Comparison of ENCODE assay signal across 25 cellular contexts in the genomic region with DNA sequence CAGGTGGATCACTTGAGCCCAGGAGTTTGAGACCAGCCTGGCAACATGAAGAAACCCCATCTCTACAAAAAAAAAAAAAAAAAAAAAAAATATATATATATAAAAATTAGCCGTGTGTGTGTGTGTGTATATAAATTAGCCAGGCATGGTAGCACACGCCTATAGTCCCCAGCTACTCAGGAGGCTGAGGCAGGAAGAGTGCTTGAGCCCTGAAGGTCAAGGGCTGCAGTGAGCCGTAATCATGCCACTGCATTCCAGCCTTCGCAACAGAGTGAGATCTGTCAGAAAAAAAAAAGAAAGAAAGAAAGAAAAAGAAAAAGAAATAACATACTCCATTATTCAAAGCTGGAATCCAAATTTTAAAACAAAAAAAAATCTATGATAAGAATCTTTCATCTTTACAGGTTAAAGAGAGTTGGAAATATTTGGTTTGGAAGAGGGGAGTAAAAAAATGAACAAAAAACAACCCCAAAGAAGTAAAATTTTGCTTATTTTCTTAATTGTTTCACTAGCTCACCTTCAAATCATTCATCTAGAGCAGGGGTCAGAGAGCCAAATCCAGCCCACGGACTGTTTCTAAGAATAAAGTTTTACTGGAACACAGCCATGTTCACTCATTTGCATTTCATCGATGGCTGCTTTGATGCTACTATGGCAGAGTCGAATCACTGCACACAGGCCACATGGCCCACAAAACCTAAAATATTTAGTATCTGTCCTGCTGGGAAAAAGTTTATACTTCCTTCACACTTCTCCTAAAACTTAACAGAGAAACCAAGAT.
DNase-seq lines count a peak whose midpoint lies in the region; ATAC-seq, FAIRE-seq and TF ChIP-seq lines count a peak whose summit lies in the region.
"Had no signal": no experiment of that assay in that cellular context is flagged by ENCODE, and none has a peak within 500 bp of the region (broad histone marks: within the 10 kb centered on the region; RNA-seq: fewer than 3 reads in every experiment).

No MANE protein-coding gene starts in this region.

- WGBS in IMR-90 (ENCODE audit: extremely low coverage in 2 of 2, insufficient read length in 1 of 2), 2 experiments: no CpG with 5 or more reads among the region's 7 CpGs
- 54% methylated on average over 7 of the region's 7 CpGs for WGBS in right cardiac atrium

- H4K8ac ChIP-seq in IMR-90 (ENCODE audit: low read depth in 2 of 2, low read length in 2 of 2): no peak overlapping the region

- H3K18ac ChIP-seq in IMR-90 (ENCODE audit: low read depth, low read length): no peak overlapping the region

- H3K9me3 ChIP-seq in BLaER1: no peaks in the 10 kb centered on the region
- H3K9me3 ChIP-seq in IMR-90 (ENCODE audit: control insufficient read depth, insufficient read depth, low read length): no peaks in the 10 kb centered on the region
- H3K9me3 ChIP-seq in right cardiac atrium (ENCODE audit: control insufficient read depth, low read length): no peaks in the 10 kb centered on the region
- H3K9me3 ChIP-seq: A549 had no signal

- no peak overlapping the region for H2AK5ac ChIP-seq in IMR-90 (ENCODE audit: low read depth, low read length)

- no peak for TF ChIP-seq POLR2A in IMR-90 (IDR thresholded peaks at IDR 0.05; ENCODE audit: low read depth, low read length)

- dilution Hi-C loops in IMR-90 (cut with HindIII; ENCODE audit: low sequenced_read_pairs, unreplicated experiment): no loop called here

- no peak overlapping the region for H2BK120ac ChIP-seq in IMR-90 (ENCODE audit: low read depth, low read length)

- TF ChIP-seq RAD21 in IMR-90 (IDR thresholded peaks at IDR 0.05; ENCODE audit: low read length): no peak

- no peak overlapping the region for H2BK20ac ChIP-seq in IMR-90 (ENCODE audit: low read depth, low read length)

- in situ Hi-C loops in IMR-90 (cut with MboI; ENCODE audit: low sequenced_read_pairs): no loop called here
- in situ Hi-C loops in GM13976 (cut with MboI; ENCODE audit: low sequenced_read_pairs, unreplicated experiment): no loop called here

- POLR2A ChIA-PET in IMR-90 (lab: Charles Lee; ENCODE audit: unreplicated experiment): no interaction called here

- H3K23ac ChIP-seq in IMR-90 (ENCODE audit: low read depth, low read length): no peak overlapping the region

- FAIRE-seq in HTR-8/SVneo (lab: Jason Lieb, UNC): no peak
- FAIRE-seq: A549, G401.6 had no signal

- H3K36me3 ChIP-seq in BLaER1 (peaks cover 83% of the 10 kb centered on the region), IMR-90 (ENCODE audit: control insufficient read depth, insufficient read depth, low read length) (peaks cover 25% of the 10 kb centered on the region)

- no peak overlapping the region for H3K4ac ChIP-seq in IMR-90 (ENCODE audit: low read depth, low read length)

- ATAC-seq in IMR-90 (ENCODE audit: low read depth): no peak
- peak in 1 of 2 donors; percentile 27 for ATAC-seq in right cardiac atrium
- ATAC-seq: A549, HCT116 had no signal

- H3K4me1 ChIP-seq in BLaER1: no peaks in the 10 kb centered on the region
- H3K4me1 ChIP-seq in IMR-90 (ENCODE audit: control insufficient read depth, insufficient read depth, low read length): peaks cover 2% of the 10 kb centered on the region; the same call in 1 of the 2 replicates
- H3K4me1 ChIP-seq in right cardiac atrium (ENCODE audit: control insufficient read depth, insufficient read depth, low read length): no peaks in the 10 kb centered on the region
- H3K4me1 ChIP-seq: A549 had no signal

- no peak for DNase-seq in IMR-90
- peak; percentile 10 for DNase-seq in fibroblast of the aortic adventitia (ENCODE audit: low read depth)
- DNase-seq in right cardiac atrium: no peak
- DNase-seq in NCI-H1417 (lab: John Stamatoyannopoulos, UW): no peak
- no peak for DNase-seq in GM13976 (ENCODE audit: low spot score)
- DNase-seq in HTR-8/SVneo (ENCODE audit: insufficient read length, low spot score): no peak
- DNase-seq: AML-193; C1 segment of cervical spinal cord; CD4-positive, alpha-beta memory T cell; COR-L47; GOT3; Karpas-422; NCI-H1092 treated with DMSO at 0.1 percent for 48 hours; NCI-H146; NCI-H1930; NCI-H2107; NCI-H446 treated with DMSO at 0.1 percent for 48 hours; NCI-H526 treated with DMSO at 0.1 percent for 48 hours; PC-9; SHP77 had no signal

- no peak overlapping the region for H2AK9ac ChIP-seq in IMR-90 (replicated peaks; ENCODE audit: low read depth, low read length, poor library complexity)

- no peak overlapping the region for H2BK15ac ChIP-seq in IMR-90 (ENCODE audit: low read depth, low read length)

- H3K56ac ChIP-seq in IMR-90 (ENCODE audit: extremely low read depth, insufficient read depth, low read length): no peak overlapping the region

- H4K5ac ChIP-seq in IMR-90 (ENCODE audit: low read depth, low read length): no peak overlapping the region

- H3K4me3 ChIP-seq in BLaER1: no peak overlapping the region
- H3K4me3 ChIP-seq in IMR-90 (ENCODE audit: insufficient read depth, low read depth, low read length): no peak overlapping the region
- no peak overlapping the region for H3K4me3 ChIP-seq in fibroblast of the aortic adventitia (ENCODE audit: low read depth, low read length)
- no peak overlapping the region for H3K4me3 ChIP-seq in right cardiac atrium (ENCODE audit: low read length)
- H3K4me3 ChIP-seq: A549, PC-9 had no signal

- H2AFZ ChIP-seq in IMR-90 (replicated peaks; ENCODE audit: low read length, poor library complexity): no peak overlapping the region
- H2AFZ ChIP-seq: PC-9 had no signal

- no peak overlapping the region for H4K91ac ChIP-seq in IMR-90 (ENCODE audit: insufficient read depth, low read depth, low read length)

- intact Hi-C loops in IMR-90 (cut with micrococcal nuclease) (no loop called here), right cardiac atrium (cut with DNase I) (no loop called here)

- H3K79me1 ChIP-seq in IMR-90 (ENCODE audit: low read depth in 1 of 2, low read length in 2 of 2): no peaks in the 10 kb centered on the region

- H4K20me1 ChIP-seq in BLaER1 (no peaks in the 10 kb centered on the region), IMR-90 (ENCODE audit: insufficient read depth, low read length) (no peaks in the 10 kb centered on the region)

- 0 out of 2 replicates have a peak, but pooled peaks cover 3% of the 10 kb centered on the region for H3K9me1 ChIP-seq in IMR-90 (ENCODE audit: insufficient read depth, low read length)

- H3K27me3 ChIP-seq in BLaER1: no peaks in the 10 kb centered on the region
- no peaks in the 10 kb centered on the region for H3K27me3 ChIP-seq in IMR-90 (ENCODE audit: control insufficient read depth, insufficient read depth, low read length)
- H3K27me3 ChIP-seq in right cardiac atrium (ENCODE audit: control insufficient read depth, insufficient read depth): no peaks in the 10 kb centered on the region

- H3K4me2 ChIP-seq in BLaER1 (0 out of 2 replicates have a peak overlapping the region, but pooled peaks have one; percentile 6), IMR-90 (ENCODE audit: low read depth, low read length) (no peak overlapping the region)
- H3K4me2 ChIP-seq: A549, PC-9 had no signal

- no TSS peak for BruUV-seq in IMR-90 (replicated peaks; lab: Mats Ljungman, UMichigan)

- CTCF ChIA-PET in IMR-90 (lab: Yijun Ruan, JAX): interaction anchor here (0.6 kb wide), 1 partner anchor 18 kb away, joined by 3 read pairs; no protein-coding TSS in a partner anchor

- no peak for TF ChIP-seq CTCF in IMR-90 (conservative IDR thresholded peaks at IDR 0.05; ENCODE audit: low read depth, low read length)
- no peak for TF ChIP-seq CTCF in fibroblast of the aortic adventitia (IDR thresholded peaks at IDR 0.05; ENCODE audit: insufficient read depth, low read length)
- TF ChIP-seq CTCF in GM13976 (IDR thresholded peaks at IDR 0.05; ENCODE audit: borderline replicate concordance, control extremely low read depth, extremely low read depth, insufficient read depth, missing control alignments): no peak

- H2BK5ac ChIP-seq in IMR-90 (ENCODE audit: low read depth, low read length, poor library complexity, severe bottlenecking): no peak overlapping the region

- no peak overlapping the region for H3K27ac ChIP-seq in BLaER1
- no peak overlapping the region for H3K27ac ChIP-seq in IMR-90 (ENCODE audit: insufficient read depth, low read length)
- peak overlapping the region; percentile 58 for H3K27ac ChIP-seq in right cardiac atrium (ENCODE audit: low read length)
- H3K27ac ChIP-seq: A549, HL-60, PC-9 had no signal

- H3K14ac ChIP-seq in IMR-90 (replicated peaks; ENCODE audit: low read depth, low read length): 0 out of 2 replicates have a peak overlapping the region, but pooled peaks have one; percentile 14

- H3K9ac ChIP-seq in BLaER1 (no peak overlapping the region), IMR-90 (ENCODE audit: low read depth, low read length) (no peak overlapping the region)

TF ChIP-seq in IMR-90, 13 proteins besides CTCF, POLR2A, EP300 and RAD21:
- TF ChIP-seq FOS (IDR thresholded peaks at IDR 0.05; ENCODE audit: low read depth, low read length): no peak
- TF ChIP-seq MXI1 (IDR thresholded peaks at IDR 0.05; ENCODE audit: borderline replicate concordance, low read depth, low read length): no peak
- no peak for TF ChIP-seq RFX5 (IDR thresholded peaks at IDR 0.05; ENCODE audit: low read depth, low read length)
- TF ChIP-seq NFE2L2 (IDR thresholded peaks at IDR 0.05; ENCODE audit: low read depth, low read length): no peak
- TF ChIP-seq RCOR1 (IDR thresholded peaks at IDR 0.05; ENCODE audit: insufficient replicate concordance, low read length): no peak
- TF ChIP-seq CHD1 (IDR thresholded peaks at IDR 0.05; ENCODE audit: low read depth, low read length): no peak
- no peak for TF ChIP-seq MAZ (IDR thresholded peaks at IDR 0.05; ENCODE audit: borderline replicate concordance, low read depth, low read length)
